8 cellular contexts compared by ENCODE assay signal in genomic region chr19:41705393-41706174, GRCh38. TPM values are rescaled to one million over a fixed set of nuclear protein-coding genes. Genes with fewer than 3 reads are reported as not detected.
A peak's percentile ranks its signal among the peaks of the same experiment; 100 is the strongest.
DNase-seq lines count a peak whose midpoint lies in the region; ATAC-seq and TF ChIP-seq lines count a peak whose summit lies in the region.
"Had no signal": no experiment of that assay in that cellular context is flagged by ENCODE, and none has a peak within 500 bp of the region (broad histone marks: within the 10 kb centered on the region; RNA-seq: fewer than 3 reads in every experiment).

No MANE protein-coding gene starts in this region.

- H3K27ac Mint-ChIP-seq in osteocyte (ENCODE audit: unreplicated experiment) = no peak overlapping the region

- no peak overlapping the region for H3K27ac ChIP-seq in HEK293 (ENCODE audit: extremely low read depth, low read depth, low read length)

- peak; percentile 38; the same call in 2 of the 3 replicates for ATAC-seq in SK-N-SH treated with all-trans-retinoic acid at 6 μM for 48 hours
- ATAC-seq in GM18517 (IDR thresholded peaks at IDR 0.05; ENCODE audit: unreplicated experiment) = no peak

- DNase-seq in dermis blood vessel endothelial cell = peak; percentile 51
- DNase-seq in stimulated activated CD4-positive, alpha-beta T cell treated with anti-CD3 and anti-CD28 coated beads, Interleukin-15, amount 100 ng/mL, for 24 hours = peak; percentile 53
- no peak for DNase-seq in GF-D8 (lab: John Stamatoyannopoulos, UW)
- no peak for DNase-seq in osteocyte (ENCODE audit: extremely low spot score, unreplicated experiment)

- H3K36me3 Mint-ChIP-seq in osteocyte (ENCODE audit: unreplicated experiment) = no peaks in the 10 kb centered on the region

- CTCF ChIA-PET in HEK293 (lab: Yijun Ruan, JAX) = interaction anchor here (0.7 to 5.3 kb wide), 15 partner anchors 12 to 770 kb away, joined by 3 to 121 read pairs (median 9); partner anchors contain the start of genes CEACAM3 and CEACAM6

- H3K4me3 Mint-ChIP-seq in osteocyte (ENCODE audit: unreplicated experiment) = no peak overlapping the region

- peaks cover 3% of the 10 kb centered on the region; the same call in 1 of the 2 replicates for H3K4me1 ChIP-seq in HEK293 (ENCODE audit: control insufficient read depth, insufficient read depth, low read length)

- no peak overlapping the region for H3K4me3 ChIP-seq in HEK293 (ENCODE audit: low read depth, low read length)

- POLR2A ChIA-PET in HEK293 (lab: Yijun Ruan, JAX) = no interaction called here

- TF ChIP-seq CTCF in HEK293 (tag by site-specific recombination; IDR thresholded peaks at IDR 0.05) = no peak
- TF ChIP-seq CTCF in osteocyte (IDR thresholded peaks at IDR 0.05) = no peak

- H3K9me3 ChIP-seq in HEK293 (ENCODE audit: control insufficient read depth, insufficient read depth, low read depth, low read length) = no peaks in the 10 kb centered on the region

- no peaks in the 10 kb centered on the region for H3K36me3 ChIP-seq in HEK293 (ENCODE audit: control insufficient read depth in 2 of 2, insufficient read depth in 1 of 2, low read length in 2 of 2)

- no peaks in the 10 kb centered on the region for H3K9me3 Mint-ChIP-seq in osteocyte (ENCODE audit: unreplicated experiment)

- no peaks in the 10 kb centered on the region for H3K27me3 Mint-ChIP-seq in osteocyte (ENCODE audit: unreplicated experiment)

- peaks cover 2% of the 10 kb centered on the region for H3K4me1 Mint-ChIP-seq in osteocyte (ENCODE audit: unreplicated experiment)

TF ChIP-seq in HEK293, 187 proteins besides CTCF, POLR2A, EP300 and RAD21 (continues in another document):
- 0 out of 2 replicates have a peak, but pooled peaks have one; percentile 55 for TF ChIP-seq HOXA7 (CRISPR knock-in tag; IDR thresholded peaks at IDR 0.05; ENCODE audit: borderline replicate concordance)
- peak; percentile 25; the same call in 1 of the 2 replicates for TF ChIP-seq GLIS1 (tag by site-specific recombination; IDR thresholded peaks at IDR 0.05)
- TF ChIP-seq ZNF341 (tag by site-specific recombination; IDR thresholded peaks at IDR 0.05; ENCODE audit: low read depth) = no peak
- TF ChIP-seq OSR2 (tag by site-specific recombination; IDR thresholded peaks at IDR 0.05) = no peak
- TF ChIP-seq ZNF280D (tag by site-specific recombination; IDR thresholded peaks at IDR 0.05) = no peak
- TF ChIP-seq ZNF664 (tag by site-specific recombination; IDR thresholded peaks at IDR 0.05) = no peak
- no peak for TF ChIP-seq KLF9 (tag by site-specific recombination; IDR thresholded peaks at IDR 0.05; ENCODE audit: low read depth)

TF ChIP-seq in SK-N-SH treated with all-trans-retinoic acid at 6 μM for 48 hours, 23 proteins besides CTCF, POLR2A, EP300 and RAD21:
- TF ChIP-seq RARB (CRISPR knock-in tag; IDR thresholded peaks at IDR 0.05) (no peak), CSRNP3 (CRISPR knock-in tag; IDR thresholded peaks at IDR 0.05) (no peak), ZC3H10 (CRISPR knock-in tag; IDR thresholded peaks at IDR 0.05) (no peak), ZFP3 (CRISPR knock-in tag; IDR thresholded peaks at IDR 0.05) (no peak), PATZ1 (CRISPR knock-in tag; IDR thresholded peaks at IDR 0.05; ENCODE audit: borderline replicate concordance) (no peak), CSDC2 (CRISPR knock-in tag; IDR thresholded peaks at IDR 0.05) (no peak), ZNF565 (CRISPR knock-in tag; conservative IDR thresholded peaks at IDR 0.05; ENCODE audit: low read depth) (no peak), TSHZ2 (CRISPR knock-in tag; IDR thresholded peaks at IDR 0.05) (no peak), BACH2 (CRISPR knock-in tag; IDR thresholded peaks at IDR 0.05; ENCODE audit: borderline replicate concordance) (no peak)

RNA-seq across cellular contexts. Expression of gene CEACAM5, which starts 2.8 kb away (rescaled TPM):
- total RNA-seq in dermis blood vessel endothelial cell = not detected in 2 replicates
- not detected in 2 replicates for total RNA-seq in osteocyte
- total RNA-seq: T-helper 2 cell treated with Interferon-gamma antibody and Interleukin-4, amounts not matched to agents 100 ng/mL and 5 ng/mL, for 36 hours had no signal

RNA-seq across cellular contexts. Expression of gene CEACAM7, which starts 17.5 kb away (rescaled TPM):
- total RNA-seq in dermis blood vessel endothelial cell (0.17 TPM in 1 of 2 replicates, not detected in the other), osteocyte (not detected in 2 replicates)
- total RNA-seq: T-helper 2 cell treated with Interferon-gamma antibody and Interleukin-4, amounts not matched to agents 100 ng/mL and 5 ng/mL, for 36 hours had no signal

RNA-seq across cellular contexts. Expression of gene CEACAM6, which starts 49.7 kb away (rescaled TPM):
- total RNA-seq in dermis blood vessel endothelial cell (not detected in 2 replicates), osteocyte (not detected in 2 replicates)
- total RNA-seq: T-helper 2 cell treated with Interferon-gamma antibody and Interleukin-4, amounts not matched to agents 100 ng/mL and 5 ng/mL, for 36 hours had no signal

Comparison
In these comparisons a context has a peak if more than half of its experiments do, and no peak if none do; other contexts are left out.
1. DNase-seq: peak in dermis blood vessel endothelial cell (single experiment) and stimulated activated CD4-positive, alpha-beta T cell treated with anti-CD3 and anti-CD28 coated beads, Interleukin-15, amount 100 ng/mL, for 24 hours (single experiment); none in GF-D8 (single experiment) and osteocyte (single experiment).